ENCODE assay signal across 8 cellular contexts in the genomic region with DNA sequence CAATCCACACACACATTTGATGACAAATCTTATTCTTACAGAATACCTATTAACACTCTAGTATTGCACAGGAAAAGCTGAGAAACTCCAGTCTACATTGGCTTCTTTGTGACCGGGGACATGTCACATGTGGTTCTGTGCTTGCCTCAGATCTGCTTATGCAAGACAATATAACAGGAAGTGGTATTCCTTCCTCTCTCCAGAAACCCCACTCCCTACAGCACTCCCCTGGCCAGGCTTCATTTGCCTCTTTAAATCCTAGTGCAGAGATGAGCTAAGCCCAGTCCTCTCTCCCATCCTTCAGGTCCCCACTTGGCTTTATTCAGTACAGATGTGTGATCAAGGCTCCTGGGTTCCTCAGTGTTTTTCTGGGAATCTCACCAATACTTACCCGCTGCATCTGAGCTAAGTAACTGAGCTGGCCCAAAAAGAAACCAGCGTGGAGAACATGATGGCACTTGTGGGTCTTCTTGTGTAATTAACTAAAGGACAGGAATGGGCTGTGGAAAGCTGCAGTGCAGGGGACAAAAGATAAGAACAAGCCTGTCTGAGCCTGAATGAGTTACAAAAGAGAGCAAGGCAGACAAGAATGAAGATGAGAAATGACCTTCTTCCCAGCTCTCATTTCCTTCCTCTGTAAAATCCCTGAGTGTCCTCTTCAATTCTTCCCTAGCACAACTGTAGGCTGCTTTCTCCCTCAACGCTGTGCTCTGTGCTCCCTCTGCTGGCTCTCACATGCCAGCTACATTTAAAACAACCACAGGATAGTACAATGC.
DNase-seq lines count a peak whose midpoint lies in the region; ATAC-seq and TF ChIP-seq lines count a peak whose summit lies in the region.

No MANE protein-coding gene starts in this region.

- peak overlapping the region; percentile 47 for H3K4me2 ChIP-seq in mammary epithelial cell (ENCODE audit: insufficient read depth, low read depth, low read length)

- no peaks in the 10 kb centered on the region for H3K9me3 ChIP-seq in mammary epithelial cell (replicated peaks; ENCODE audit: insufficient read depth, low read length)

- no peak overlapping the region for H3K4me3 ChIP-seq in mammary epithelial cell (replicated peaks in 1 of 3; ENCODE audit: insufficient read depth in 1 of 3, low read depth in 2 of 3, low read length in 3 of 3)

- H3K27ac ChIP-seq in mammary epithelial cell (ENCODE audit: insufficient read depth, low read depth, low read length) = peak overlapping the region; percentile 32

- no peaks in the 10 kb centered on the region for H4K20me1 ChIP-seq in mammary epithelial cell (ENCODE audit: insufficient read depth, low read length)

- no peaks in the 10 kb centered on the region for H3K36me3 ChIP-seq in mammary epithelial cell (ENCODE audit: insufficient read depth, low read length)

- peak; percentile 94 to 99 for TF ChIP-seq CTCF in mammary epithelial cell (conservative IDR thresholded peaks at IDR 0.05 in 1 of 2, IDR thresholded peaks at IDR 0.05 in 1 of 2; ENCODE audit: extremely low read depth in 1 of 2, insufficient read depth in 1 of 2, low read depth in 1 of 2, low read length in 2 of 2)

- no peaks in the 10 kb centered on the region for H3K79me2 ChIP-seq in mammary epithelial cell (ENCODE audit: insufficient read depth, low read length)

- POLR2A ChIA-PET in T-cell (lab: Charles Lee) = interaction anchor here in 1 of 2 donors (0.5 kb wide), 2 partner anchors 109 to 185 kb away, joined by 3 to 4 read pairs; no protein-coding TSS in a partner anchor

- DNase-seq in activated gamma-delta T cell treated with Interleukin-2 at 50 U/mL for 16 hours = peak; percentile 30
- DNase-seq in activated gamma-delta T cell (lab: John Stamatoyannopoulos, UW) = no peak
- peak; percentile 48 for DNase-seq in NCI-H146 (lab: John Stamatoyannopoulos, UW)
- peak in 29 of 34 experiments; percentile 6 to 53 (median 30) for DNase-seq in T-cell
- peak; percentile 70 for DNase-seq in mammary epithelial cell
- peak; percentile 85 for DNase-seq in inferior parietal cortex (ENCODE audit: extremely low spot score)
- DNase-seq in stimulated activated CD4-positive, alpha-beta T cell treated with anti-CD3 and anti-CD28 coated beads, Interleukin-15, amount 100 ng/mL, for 24 hours = peak; percentile 47

- in situ Hi-C loops in mammary epithelial cell (cut with MboI; ENCODE audit: low sequenced_read_pairs in 2 of 2) = no loop called here

- 26% methylated on average over 4 of the region's 4 CpGs for WGBS in mammary epithelial cell (ENCODE audit: low coverage, missing lambda C conversion rate)

- BruUV-seq in mammary epithelial cell (replicated peaks; lab: Mats Ljungman, UMichigan) = no TSS peak

- H2AFZ ChIP-seq in mammary epithelial cell (ENCODE audit: low read depth, low read length) = peak overlapping the region; percentile 92

- peaks cover 11% of the 10 kb centered on the region for H3K4me1 ChIP-seq in mammary epithelial cell (ENCODE audit: insufficient read depth, low read length)

- H3K4me3 Mint-ChIP-seq in T-cell = peak overlapping the region in 1 of 3 donors; percentile 13

- peaks cover 5 to 9% of the 10 kb centered on the region in 2 donors for H3K27me3 Mint-ChIP-seq in T-cell

- dilution Hi-C loops in mammary epithelial cell (cut with HindIII; ENCODE audit: low sequenced_read_pairs) = no loop called here

- no peak overlapping the region for H3K9ac ChIP-seq in mammary epithelial cell (ENCODE audit: insufficient read depth, low read length)

- H3K27me3 ChIP-seq in mammary epithelial cell (ENCODE audit: insufficient read depth, low read length) = no peaks in the 10 kb centered on the region

- H3K9me3 Mint-ChIP-seq in T-cell = peaks cover 0 to 5% (median 0%) of the 10 kb centered on the region in 3 donors

- no peak overlapping the region for H3K27ac Mint-ChIP-seq in T-cell

- intact Hi-C loops in mammary epithelial cell (cut with micrococcal nuclease) = loop anchor here (1.0 to 10.0 kb wide), 6 partner anchors 66 to 863 kb away; no protein-coding TSS in a partner anchor

- ATAC-seq in HG02870 (IDR thresholded peaks at IDR 0.05; ENCODE audit: unreplicated experiment) (peak; percentile 90), T-cell (replicated peaks in 1 of 4) (peak; percentile 84 to 95 (median 88))

- H3K4me1 Mint-ChIP-seq in T-cell = peaks cover 15 to 36% (median 21%) of the 10 kb centered on the region in 3 donors

- CTCF ChIA-PET in T-cell (lab: Charles Lee) = interaction anchor here (0.5 to 3.2 kb wide), 24 partner anchors 10 to 863 kb away, joined by 3 to 19 read pairs (median 3); a partner anchor contains a TSS
- CTCF ChIA-PET in mammary epithelial cell (lab: Charles Lee; ENCODE audit: low non-redundant PET) = interaction anchor here (0.5 to 0.9 kb wide), 6 partner anchors 12 to 1090 kb away, joined by 3 to 20 read pairs (median 4); no protein-coding TSS in a partner anchor

- no peaks in the 10 kb centered on the region for H3K36me3 Mint-ChIP-seq in T-cell
